ENCODE assay signal across 8 cellular contexts in genomic region chr16:88234442-88235399, GRCh38.
A peak's percentile ranks its signal among the peaks of the same experiment; 100 is the strongest.
DNase-seq lines count a peak whose midpoint lies in the region; ATAC-seq and TF ChIP-seq lines count a peak whose summit lies in the region.
"Not testable (repeated sequence)": the region's sequence is repeated elsewhere in the genome, so short reads cannot be mapped to it uniquely, and the experiment has no call there.

No MANE protein-coding gene starts in this region.

- ATAC-seq in gastroesophageal sphincter = peak; percentile 81
- ATAC-seq in left lung = peak; percentile 71

- not testable (repeated sequence) for H3K23ac ChIP-seq in neuronal stem cell (ENCODE audit: low read depth, low read length, poor library complexity)

- not testable (repeated sequence) for TF ChIP-seq CTCF in HFFc6 (IDR thresholded peaks at IDR 0.05); coronary artery (IDR thresholded peaks at IDR 0.05); left lung (IDR thresholded peaks at IDR 0.05)
- TF ChIP-seq CTCF in adrenal gland (IDR thresholded peaks at IDR 0.05) (peak in 4 of 6 experiments; percentile 16 to 39 (median 32)), gastroesophageal sphincter (IDR thresholded peaks at IDR 0.05) (peak in 1 of 4 experiments; percentile 13), stomach (IDR thresholded peaks at IDR 0.05) (peak in 1 of 7 experiments; percentile 12)

- not testable (repeated sequence) for H3K27me3 Mint-ChIP-seq in HFFc6 (ENCODE audit: insufficient read depth)

- H3K14ac ChIP-seq in neuronal stem cell (ENCODE audit: low read length) = not testable (repeated sequence)

- H3K36me3 Mint-ChIP-seq in HFFc6 (ENCODE audit: low read depth) = not testable (repeated sequence)

- not testable (repeated sequence) for H3K36me3 ChIP-seq in adrenal gland (replicated peaks in 1 of 2); gastroesophageal sphincter; left lung; neuronal stem cell (replicated peaks in 1 of 2; ENCODE audit: control insufficient read depth in 2 of 2, insufficient read depth in 2 of 2, low read length in 2 of 2); stomach

- TF ChIP-seq POLR2A in adrenal gland (IDR thresholded peaks at IDR 0.05) = peak in 1 of 2 donors; percentile 45
- not testable (repeated sequence) for TF ChIP-seq POLR2A in gastroesophageal sphincter (IDR thresholded peaks at IDR 0.05); stomach (IDR thresholded peaks at IDR 0.05)

- not testable (repeated sequence) for H3K4me2 ChIP-seq in neuronal stem cell (ENCODE audit: insufficient read depth, low read length, poor library complexity, severe bottlenecking)

- H3K9me3 Mint-ChIP-seq in HFFc6 = not testable (repeated sequence)

- peak overlapping the region; percentile 68 for H3K27ac Mint-ChIP-seq in HFFc6

- H2BK15ac ChIP-seq in neuronal stem cell (ENCODE audit: low read length) = not testable (repeated sequence)

- H3K4me3 Mint-ChIP-seq in HFFc6 = peak overlapping the region; percentile 36; the same call in 1 of the 2 replicates

- not testable (repeated sequence) for H3K9ac ChIP-seq in neuronal stem cell (ENCODE audit: low read depth, low read length, poor library complexity)

- not testable (repeated sequence) for H2AK5ac ChIP-seq in neuronal stem cell (ENCODE audit: low read depth, low read length)

- H3K27me3 ChIP-seq in adrenal gland; gastroesophageal sphincter; neuronal stem cell (ENCODE audit: control insufficient read depth in 3 of 3, insufficient read depth in 3 of 3, low read depth in 1 of 3, low read length in 3 of 3); stomach: not testable (repeated sequence)
- H3K27me3 ChIP-seq in left lung = peaks cover 0 to 27% of the 10 kb centered on the region in 2 donors

- peaks cover 31% of the 10 kb centered on the region for H3K4me1 Mint-ChIP-seq in HFFc6 (ENCODE audit: low read depth)

- H2BK5ac ChIP-seq in neuronal stem cell (ENCODE audit: low read length) = not testable (repeated sequence)

- peak overlapping the region; percentile 76 for H3K18ac ChIP-seq in neuronal stem cell (ENCODE audit: low read length)

- not testable (repeated sequence) for H3K4ac ChIP-seq in neuronal stem cell (ENCODE audit: low read length)

- H3K79me1 ChIP-seq in neuronal stem cell (ENCODE audit: low read depth, low read length) = not testable (repeated sequence)

- not testable (repeated sequence) for H4K91ac ChIP-seq in neuronal stem cell (ENCODE audit: low read depth, low read length, poor library complexity)

- intact Hi-C loops in adrenal gland (cut with DNase I); left lung (cut with DNase I); stomach (cut with DNase I; ENCODE audit: low total_unique reads): not testable (repeated sequence)

- not testable (repeated sequence) for TF ChIP-seq EP300 in gastroesophageal sphincter (IDR thresholded peaks at IDR 0.05); stomach (IDR thresholded peaks at IDR 0.05)

- H2BK120ac ChIP-seq in neuronal stem cell (ENCODE audit: low read depth, low read length) = not testable (repeated sequence)

- H4K8ac ChIP-seq in neuronal stem cell (ENCODE audit: low read depth, low read length) = not testable (repeated sequence)

- H3K27ac ChIP-seq in adrenal gland (peak overlapping the region; percentile 69 to 97 (median 90)), coronary artery (peak overlapping the region; percentile 74 to 95), gastroesophageal sphincter (peak overlapping the region; percentile 52 to 74 (median 67)), left lung (peak overlapping the region; percentile 48 to 56), stomach (peak overlapping the region; percentile 80 to 86 (median 83))
- H3K27ac ChIP-seq in neuronal stem cell (replicated peaks; ENCODE audit: low read length) = not testable (repeated sequence)

- not testable (repeated sequence) for H2BK12ac ChIP-seq in neuronal stem cell (ENCODE audit: low read length)

- DNase-seq in 8988T (peak; percentile 49), adrenal gland (peak; percentile 39 to 76 (median 60)), coronary artery (ENCODE audit: low spot score) (peak; percentile 84), stomach (peak; percentile 63)
- DNase-seq in HFFc6; left lung; neuronal stem cell (ENCODE audit: low spot score): not testable (repeated sequence)

- not testable (repeated sequence) for H3K4me3 ChIP-seq in adrenal gland; gastroesophageal sphincter; left lung; neuronal stem cell (ENCODE audit: low read length in 2 of 2); stomach
- peak overlapping the region; percentile 62 for H3K4me3 ChIP-seq in coronary artery

- H2AFZ ChIP-seq in neuronal stem cell (ENCODE audit: low read length) = not testable (repeated sequence)

- H3K4me1 ChIP-seq in adrenal gland (replicated peaks in 1 of 2) (peaks cover 24 to 28% of the 10 kb centered on the region in 2 donors), gastroesophageal sphincter (peaks cover 0 to 33% (median 7%) of the 10 kb centered on the region in 3 donors), stomach (peaks cover 21 to 37% (median 28%) of the 10 kb centered on the region in 4 donors)
- H3K4me1 ChIP-seq in left lung; neuronal stem cell (ENCODE audit: control insufficient read depth in 2 of 2, insufficient read depth in 1 of 2, low read depth in 1 of 2, low read length in 2 of 2): not testable (repeated sequence)

- not testable (repeated sequence) for H3K9me3 ChIP-seq in adrenal gland (replicated peaks in 1 of 3); gastroesophageal sphincter; left lung; neuronal stem cell (replicated peaks in 1 of 2; ENCODE audit: control insufficient read depth in 2 of 2, insufficient read depth in 1 of 2, low read depth in 1 of 2, low read length in 2 of 2); stomach

- 24 to 85% (median 38%) methylated on average over 5 to 41 of the region's 46 CpGs for WGBS in adrenal gland, 4 donors
- WGBS in gastroesophageal sphincter (ENCODE audit: low coverage in 1 of 2), 2 donors = 66% methylated on average over 15 of the region's 46 CpGs; no CpG with 5 or more reads in 1 of the 2 donors
- no CpG with 5 or more reads among the region's 46 CpGs for WGBS in neuronal stem cell (ENCODE audit: extremely low coverage in 2 of 2, insufficient read length in 2 of 2, insufficient replicate concordance in 1 of 2), 2 donors
- WGBS in stomach, 5 donors = 28 to 39% (median 35%) methylated on average over 25 to 41 of the region's 46 CpGs
